8 cellular contexts compared by ENCODE assay signal in genomic region chr11:123302751-123303195, GRCh38.
DNase-seq lines count a peak whose midpoint lies in the region; ATAC-seq and TF ChIP-seq lines count a peak whose summit lies in the region.

No MANE protein-coding gene starts in this region.

- peak overlapping the region; percentile 70 for H3K4me3 Mint-ChIP-seq in activated CD4-positive, alpha-beta T cell treated with anti-CD3 and anti-CD28 coated beads for 36 hours
- H3K4me3 Mint-ChIP-seq in activated naive CD8-positive, alpha-beta T cell treated with anti-CD3 and anti-CD28 coated beads, Interleukin-2, amount 50 U/mL, for 24 hours = peak overlapping the region; percentile 68

- H3K4me3 ChIP-seq in MG63 (no peak overlapping the region), tibial artery (no peak overlapping the region)

- no peaks in the 10 kb centered on the region for H3K27me3 Mint-ChIP-seq in activated CD4-positive, alpha-beta T cell treated with anti-CD3 and anti-CD28 coated beads for 36 hours
- H3K27me3 Mint-ChIP-seq in activated naive CD8-positive, alpha-beta T cell treated with anti-CD3 and anti-CD28 coated beads, Interleukin-2, amount 50 U/mL, for 24 hours = peaks cover 22% of the 10 kb centered on the region

- TF ChIP-seq CTCF in tibial artery (IDR thresholded peaks at IDR 0.05) = no peak

- peak overlapping the region; percentile 90 for H3K27ac Mint-ChIP-seq in activated CD4-positive, alpha-beta T cell treated with anti-CD3 and anti-CD28 coated beads for 36 hours
- peak overlapping the region; percentile 86 for H3K27ac Mint-ChIP-seq in activated naive CD8-positive, alpha-beta T cell treated with anti-CD3 and anti-CD28 coated beads, Interleukin-2, amount 50 U/mL, for 24 hours

- CTCF ChIA-PET in activated CD4-positive, alpha-beta T cell treated with anti-CD3 and anti-CD28 coated beads for 36 hours (lab: Charles Lee) = interaction anchor here (0.7 to 2.6 kb wide), 4 partner anchors 16 to 176 kb away, joined by 3 to 22 read pairs (median 4); no protein-coding TSS in a partner anchor

- intact Hi-C loops in activated CD4-positive, alpha-beta T cell treated with anti-CD3 and anti-CD28 coated beads for 36 hours (cut with DNase I, micrococcal nuclease) = loop anchor here (1.0 to 10.0 kb wide), 10 partner anchors 36 to 440 kb away; partner anchors contain the start of genes GRAMD1B (in 1 of the 2) and ZNF202 (in 1 of the 2)
- intact Hi-C loops in tibial artery (cut with DNase I; ENCODE audit: low total_unique reads) = no loop called here

- peak; percentile 62 for DNase-seq in activated CD4-positive, alpha-beta T cell treated with anti-CD3 and anti-CD28 coated beads for 36 hours
- DNase-seq in activated CD4-positive, alpha-beta T cell treated with anti-CD3 and anti-CD28 coated beads for 1 hour = no peak
- DNase-seq in activated naive CD8-positive, alpha-beta T cell treated with anti-CD3 and anti-CD28 coated beads, Interleukin-2, amount 50 U/mL, for 24 hours = peak; percentile 28
- DNase-seq in stimulated activated CD4-positive, alpha-beta T cell treated with anti-CD3 and anti-CD28 coated beads, Interleukin-12 subunit alpha, Interleukin-12 subunit beta, amount 100 ng/mL, for 4 hours = peak; percentile 18
- no peak for DNase-seq in NCI-H69 (lab: John Stamatoyannopoulos, UW)
- no peak for DNase-seq in MG63
- no peak for DNase-seq in tibial artery

- peaks cover 0 to 14% (median 13%) of the 10 kb centered on the region in 4 donors for H3K4me1 ChIP-seq in tibial artery

- H3K36me3 ChIP-seq in MG63 (no peaks in the 10 kb centered on the region), tibial artery (no peaks in the 10 kb centered on the region)

- H3K9me3 Mint-ChIP-seq in activated CD4-positive, alpha-beta T cell treated with anti-CD3 and anti-CD28 coated beads for 36 hours (ENCODE audit: low read depth) = no peaks in the 10 kb centered on the region
- H3K9me3 Mint-ChIP-seq in activated naive CD8-positive, alpha-beta T cell treated with anti-CD3 and anti-CD28 coated beads, Interleukin-2, amount 50 U/mL, for 24 hours = no peaks in the 10 kb centered on the region

- POLR2A ChIA-PET in activated CD4-positive, alpha-beta T cell treated with anti-CD3 and anti-CD28 coated beads for 36 hours (lab: Charles Lee) = no interaction called here

- H3K27ac ChIP-seq in tibial artery = no peak overlapping the region

- peaks cover 14% of the 10 kb centered on the region; the same call in 1 of the 2 replicates for H3K27me3 ChIP-seq in MG63
- peaks cover 0 to 47% of the 10 kb centered on the region in 2 donors for H3K27me3 ChIP-seq in tibial artery

- peak; percentile 72 for ATAC-seq in activated CD4-positive, alpha-beta T cell treated with anti-CD3 and anti-CD28 coated beads for 36 hours
- peak; percentile 41 for ATAC-seq in HG03442 (IDR thresholded peaks at IDR 0.05; ENCODE audit: unreplicated experiment)
- ATAC-seq in activated naive CD8-positive, alpha-beta T cell treated with anti-CD3 and anti-CD28 coated beads, Interleukin-2, amount 50 U/mL, for 24 hours = peak; percentile 66

- peaks cover 46% of the 10 kb centered on the region for H3K4me1 Mint-ChIP-seq in activated CD4-positive, alpha-beta T cell treated with anti-CD3 and anti-CD28 coated beads for 36 hours
- H3K4me1 Mint-ChIP-seq in activated naive CD8-positive, alpha-beta T cell treated with anti-CD3 and anti-CD28 coated beads, Interleukin-2, amount 50 U/mL, for 24 hours = peaks cover 48% of the 10 kb centered on the region

- H3K36me3 Mint-ChIP-seq in activated CD4-positive, alpha-beta T cell treated with anti-CD3 and anti-CD28 coated beads for 36 hours (ENCODE audit: low read depth) = no peaks in the 10 kb centered on the region
- H3K36me3 Mint-ChIP-seq in activated naive CD8-positive, alpha-beta T cell treated with anti-CD3 and anti-CD28 coated beads, Interleukin-2, amount 50 U/mL, for 24 hours (ENCODE audit: low read depth) = no peaks in the 10 kb centered on the region

- H3K9me3 ChIP-seq in MG63 (no peaks in the 10 kb centered on the region), tibial artery (no peaks in the 10 kb centered on the region)

Comparison
In these comparisons a context has a peak if more than half of its experiments do, and no peak if none do; other contexts are left out.
1. DNase-seq: peak in activated CD4-positive, alpha-beta T cell treated with anti-CD3 and anti-CD28 coated beads for 36 hours (single experiment), activated naive CD8-positive, alpha-beta T cell treated with anti-CD3 and anti-CD28 coated beads, Interleukin-2, amount 50 U/mL, for 24 hours (single experiment) and stimulated activated CD4-positive, alpha-beta T cell treated with anti-CD3 and anti-CD28 coated beads, Interleukin-12 subunit alpha, Interleukin-12 subunit beta, amount 100 ng/mL, for 4 hours (single experiment); none in activated CD4-positive, alpha-beta T cell treated with anti-CD3 and anti-CD28 coated beads for 1 hour (single experiment), NCI-H69 (single experiment), MG63 (single experiment) and tibial artery (0 of 2).
2. Peak in every context shown above with its lines, with median percentiles within 50 percentile points of each other: ATAC-seq.